8 cellular contexts compared by ENCODE assay signal in genomic region chr2:85541262-85541661, GRCh38. TPM values are rescaled to one million over a fixed set of nuclear protein-coding genes. Genes with fewer than 3 reads are reported as not detected.
A peak's percentile ranks its signal among the peaks of the same experiment; 100 is the strongest.
DNase-seq lines count a peak whose midpoint lies in the region; ATAC-seq, FAIRE-seq and TF ChIP-seq lines count a peak whose summit lies in the region.

No MANE protein-coding gene starts in this region.

- FAIRE-seq in RCC 7860 (lab: Jason Lieb, UNC): no peak

- no peak overlapping the region for H2AFZ ChIP-seq in MM.1S (ENCODE audit: low read length)
- H2AFZ ChIP-seq in neural progenitor cell (replicated peaks): no peak overlapping the region

- H3K27ac Mint-ChIP-seq in neural progenitor cell: no peak overlapping the region

- peak overlapping the region; percentile 100; the same call in 1 of the 2 replicates for H3K27ac ChIP-seq in BLaER1
- H3K27ac ChIP-seq in MM.1S (ENCODE audit: low read length): no peak overlapping the region
- H3K27ac ChIP-seq in dorsolateral prefrontal cortex: peak overlapping the region in 48 of 59 donors; percentile 3 to 100 (median 100)
- H3K27ac ChIP-seq in neural progenitor cell: no peak overlapping the region

- no peaks in the 10 kb centered on the region for H3K9me3 ChIP-seq in BLaER1
- no peaks in the 10 kb centered on the region for H3K9me3 ChIP-seq in MM.1S (replicated peaks; ENCODE audit: insufficient read depth, low read length)
- H3K9me3 ChIP-seq in neural progenitor cell (ENCODE audit: low read depth): no peaks in the 10 kb centered on the region

- H3K9ac ChIP-seq in BLaER1 (peak overlapping the region; percentile 100), MM.1S (ENCODE audit: low read length) (peak overlapping the region; percentile 96; the same call in 1 of the 2 replicates), neural progenitor cell (no peak overlapping the region)

- ATAC-seq in GM18519 (IDR thresholded peaks at IDR 0.05; ENCODE audit: low FRiP score, unreplicated experiment): no peak

- intact Hi-C loops in dorsolateral prefrontal cortex (cut with DNase I): no loop called here

- H3K9me3 Mint-ChIP-seq in neural progenitor cell: no peaks in the 10 kb centered on the region

- DNase-seq in MM.1S: no peak
- DNase-seq in dorsolateral prefrontal cortex: no peak
- no peak for DNase-seq in neural progenitor cell (ENCODE audit: low spot score)
- no peak for DNase-seq in RCC 7860 (ENCODE audit: low spot score)
- no peak for DNase-seq in inferior parietal cortex (ENCODE audit: extremely low spot score)
- no peak for DNase-seq in NCI-H1105 (lab: John Stamatoyannopoulos, UW)

- H3K4me1 Mint-ChIP-seq in neural progenitor cell: peaks cover 60% of the 10 kb centered on the region

- H3K79me2 ChIP-seq in MM.1S (ENCODE audit: low read length) (peaks cover 55% of the 10 kb centered on the region), neural progenitor cell (ENCODE audit: low read depth) (peaks cover 69% of the 10 kb centered on the region)

- H3F3A ChIP-seq in MM.1S (ENCODE audit: insufficient read depth, low read length) (peaks cover 57% of the 10 kb centered on the region), neural progenitor cell (ENCODE audit: low read depth) (peaks cover 78% of the 10 kb centered on the region)

- H3K27me3 Mint-ChIP-seq in neural progenitor cell (ENCODE audit: insufficient read depth, low read depth): peaks cover 5% of the 10 kb centered on the region

- H3K4me3 Mint-ChIP-seq in neural progenitor cell: peak overlapping the region; percentile 97

- H3K4me2 ChIP-seq in BLaER1 (peak overlapping the region; percentile 92), MM.1S (ENCODE audit: low read depth, low read length) (peak overlapping the region; percentile 94), neural progenitor cell (peak overlapping the region; percentile 89)

- H3K36me3 ChIP-seq in BLaER1 (peaks cover 66% of the 10 kb centered on the region), MM.1S (replicated peaks; ENCODE audit: insufficient read depth, low read length) (peaks cover 30% of the 10 kb centered on the region), neural progenitor cell (peaks cover 30% of the 10 kb centered on the region)

- no peak for TF ChIP-seq CTCF in MM.1S (IDR thresholded peaks at IDR 0.05; ENCODE audit: low read length)
- TF ChIP-seq CTCF in dorsolateral prefrontal cortex (IDR thresholded peaks at IDR 0.05 in 54 of 56, conservative IDR thresholded peaks at IDR 0.05 in 2 of 56; ENCODE audit: low read depth in 1 of 56, partially characterized antibody in 56 of 56): no peak
- no peak for TF ChIP-seq CTCF in neural progenitor cell (IDR thresholded peaks at IDR 0.05)

- H3K9me2 ChIP-seq in MM.1S (replicated peaks; ENCODE audit: insufficient read depth, low read length): no peaks in the 10 kb centered on the region

- H3K4me3 ChIP-seq in BLaER1 (peak overlapping the region; percentile 73), MM.1S (ENCODE audit: low read length) (peak overlapping the region; percentile 99), dorsolateral prefrontal cortex (peak overlapping the region; percentile 76 to 100 (median 96)), neural progenitor cell (peak overlapping the region; percentile 72)

- H4K20me1 ChIP-seq in BLaER1 (peaks cover 71% of the 10 kb centered on the region), MM.1S (ENCODE audit: insufficient read depth, low read length) (peaks cover 39% of the 10 kb centered on the region), neural progenitor cell (ENCODE audit: low read depth) (peaks cover 66% of the 10 kb centered on the region)

- peaks cover 38% of the 10 kb centered on the region for H3K36me3 Mint-ChIP-seq in neural progenitor cell

- no peaks in the 10 kb centered on the region for H3K27me3 ChIP-seq in BLaER1
- no peaks in the 10 kb centered on the region for H3K27me3 ChIP-seq in MM.1S (replicated peaks; ENCODE audit: insufficient read depth, low read length)
- H3K27me3 ChIP-seq in dorsolateral prefrontal cortex: no peaks in the 10 kb centered on the region
- H3K27me3 ChIP-seq in neural progenitor cell: no peaks in the 10 kb centered on the region

- H3K4me1 ChIP-seq in BLaER1 (peaks cover 44% of the 10 kb centered on the region), MM.1S (ENCODE audit: low read length) (peaks cover 18% of the 10 kb centered on the region), neural progenitor cell (peaks cover 43% of the 10 kb centered on the region)

RNA-seq across cellular contexts. Expression of gene MAT2A, which starts 2.3 kb away (rescaled TPM):
- 100 to 1,000 TPM; 193 to 562 (median 276) TPM for total RNA-seq in dorsolateral prefrontal cortex
- 180 and 221 TPM in 2 replicates for total RNA-seq in neural progenitor cell (ENCODE audit: low replicate concordance)

RNA-seq across cellular contexts. Expression of gene GGCX, which starts 20.0 kb away (rescaled TPM):
- 10 to 100 TPM; 24.6 to 53.8 (median 36.1) TPM for total RNA-seq in dorsolateral prefrontal cortex
- 29.7 and 41.7 TPM in 2 replicates for total RNA-seq in neural progenitor cell (ENCODE audit: low replicate concordance)

RNA-seq across cellular contexts. Expression of gene VAMP8, which starts 36.1 kb away (rescaled TPM):
- total RNA-seq in dorsolateral prefrontal cortex (10 to 100 TPM in 34 of 120 experiments, 1 to 10 TPM in 86; 2.5 to 33.7 (median 7.4) TPM), neural progenitor cell (ENCODE audit: low replicate concordance) (0.52 and 2.4 TPM in 2 replicates)

RNA-seq across cellular contexts. Expression of gene VAMP5, which starts 43.0 kb away (rescaled TPM):
- total RNA-seq in dorsolateral prefrontal cortex (10 to 100 TPM; 11.2 to 51.3 (median 21.9) TPM), neural progenitor cell (ENCODE audit: low replicate concordance) (not detected in 2 replicates)

RNA-seq across cellular contexts. Expression of gene RNF181, which starts 54.3 kb away (rescaled TPM):
- total RNA-seq in dorsolateral prefrontal cortex: 10 to 100 TPM; 46.9 to 93.7 (median 73.1) TPM
- total RNA-seq in neural progenitor cell (ENCODE audit: low replicate concordance): 81.3 and 113 TPM in 2 replicates

Comparison
In these comparisons a context has a peak if more than half of its experiments do, and no peak if none do; other contexts are left out.
1. H3K27ac ChIP-seq: peak in BLaER1 (single experiment) and dorsolateral prefrontal cortex (48 of 59); none in MM.1S (single experiment) and neural progenitor cell (single experiment).
2. Peak in every context shown above with its lines, with median percentiles within 50 percentile points of each other: H3K4me2 ChIP-seq and H3K4me3 ChIP-seq.